1 cellular context compared by ENCODE assay signal in the genomic region with DNA sequence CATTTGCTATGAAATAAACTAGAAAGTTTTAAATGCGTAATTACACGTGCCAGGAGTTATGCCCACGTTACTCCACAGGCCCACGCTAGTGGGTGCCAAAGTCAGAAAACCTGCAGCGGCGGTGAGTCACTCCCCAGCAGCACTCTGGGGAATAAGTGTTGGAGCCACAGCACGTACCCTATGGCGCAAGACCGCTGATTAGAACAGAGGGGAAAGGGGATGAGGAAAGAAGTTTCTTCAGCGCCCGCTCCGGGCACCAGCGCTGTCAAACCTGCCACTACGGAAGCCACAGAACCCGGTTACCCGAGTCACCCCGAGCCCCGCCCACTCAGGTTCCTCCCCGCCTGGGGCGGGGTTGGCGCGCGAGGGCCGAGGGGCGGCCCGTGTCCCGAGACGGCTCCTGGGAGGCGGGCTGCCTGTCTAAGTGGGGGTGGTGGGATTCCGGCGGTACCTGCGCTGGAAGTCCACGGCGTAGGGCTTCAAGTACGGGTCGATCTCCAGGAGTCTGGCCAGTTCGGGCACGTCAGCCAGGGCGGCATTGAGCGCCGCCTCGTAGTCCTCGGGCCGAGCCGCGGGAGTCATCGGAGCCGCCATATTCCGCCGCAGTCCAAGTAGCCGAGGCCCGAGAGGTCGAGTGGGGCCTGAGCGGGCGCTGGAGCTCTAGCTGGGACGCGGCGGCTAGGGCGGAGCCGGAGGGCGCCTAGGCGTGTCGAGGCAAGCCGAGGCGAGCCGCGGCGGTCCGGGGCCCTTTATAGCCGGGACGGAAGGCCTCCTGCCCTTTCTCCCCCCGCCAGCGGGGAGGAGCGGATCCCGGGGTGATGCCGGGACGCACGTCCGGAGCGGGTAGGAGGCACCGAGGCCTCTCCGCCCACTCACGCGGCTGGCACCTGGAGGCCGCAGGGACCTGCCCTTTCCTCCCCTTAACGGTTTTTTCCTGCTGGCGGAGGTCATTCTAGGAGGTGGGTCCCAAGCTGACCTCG.
TF ChIP-seq lines count a peak whose summit lies in the region.

TSS of gene GBE1 (minus strand) at position 722 of the 980 bp plus-strand sequence. CDS start at position 594, 128 bp downstream.

TF ChIP-seq in HepG2, 621 proteins besides CTCF, POLR2A, EP300 and RAD21 (continued from another document and continues in another):
- peak; percentile 78 for TF ChIP-seq ZHX2 (IDR thresholded peaks at IDR 0.05; ENCODE audit: low read depth)
- peak; percentile 94 for TF ChIP-seq ZHX2 (CRISPR knock-in tag; IDR thresholded peaks at IDR 0.05; ENCODE audit: borderline replicate concordance)
- 0 out of 2 replicates have a peak, but pooled peaks have one; percentile 82 for TF ChIP-seq MAF1 (CRISPR knock-in tag; IDR thresholded peaks at IDR 0.05; ENCODE audit: borderline replicate concordance)
- no peak for TF ChIP-seq GLMP (CRISPR knock-in tag; IDR thresholded peaks at IDR 0.05; ENCODE audit: borderline replicate concordance)
- no peak for TF ChIP-seq MAFG (CRISPR knock-in tag; IDR thresholded peaks at IDR 0.05)
- TF ChIP-seq ZBTB40 (IDR thresholded peaks at IDR 0.05), result no peak
- peak; percentile 95 for TF ChIP-seq ZBTB40 (CRISPR knock-in tag; IDR thresholded peaks at IDR 0.05)
- TF ChIP-seq ATF7 (IDR thresholded peaks at IDR 0.05), result no peak
- no peak; the same call in 1 of the 2 replicates for TF ChIP-seq ATF7 (CRISPR knock-in tag; IDR thresholded peaks at IDR 0.05)
- no peak; the same call in 1 of the 2 replicates for TF ChIP-seq ZBTB26 (CRISPR knock-in tag; IDR thresholded peaks at IDR 0.05; ENCODE audit: borderline replicate concordance)
- peak; percentile 92 for TF ChIP-seq PPARG (CRISPR knock-in tag; conservative IDR thresholded peaks at IDR 0.05)
- no peak for TF ChIP-seq TBX3 (IDR thresholded peaks at IDR 0.05; ENCODE audit: borderline replicate concordance)
- TF ChIP-seq SAP130 (CRISPR knock-in tag; IDR thresholded peaks at IDR 0.05; ENCODE audit: low read depth), result peak; percentile 74
- no peak; the same call in 1 of the 2 replicates for TF ChIP-seq ZNF570 (CRISPR knock-in tag; IDR thresholded peaks at IDR 0.05; ENCODE audit: borderline replicate concordance)
- peak; percentile 84 for TF ChIP-seq ZNF33B (CRISPR knock-in tag; IDR thresholded peaks at IDR 0.05)
- peak; percentile 65 for TF ChIP-seq ZNF792 (CRISPR knock-in tag; IDR thresholded peaks at IDR 0.05)
- TF ChIP-seq E2F5 (CRISPR knock-in tag; conservative IDR thresholded peaks at IDR 0.05), result 0 out of 2 replicates have a peak, but pooled peaks have one; percentile 45
- 0 out of 2 replicates have a peak, but pooled peaks have one; percentile 69 for TF ChIP-seq SP140L (CRISPR knock-in tag; IDR thresholded peaks at IDR 0.05; ENCODE audit: borderline replicate concordance)
- TF ChIP-seq PLSCR1 (CRISPR knock-in tag; IDR thresholded peaks at IDR 0.05; ENCODE audit: borderline replicate concordance), result no peak
- TF ChIP-seq ZBTB39 (CRISPR knock-in tag; IDR thresholded peaks at IDR 0.05), result peak; percentile 91; the same call in 1 of the 2 replicates
